11 cellular contexts compared by ENCODE assay signal in the genomic region with DNA sequence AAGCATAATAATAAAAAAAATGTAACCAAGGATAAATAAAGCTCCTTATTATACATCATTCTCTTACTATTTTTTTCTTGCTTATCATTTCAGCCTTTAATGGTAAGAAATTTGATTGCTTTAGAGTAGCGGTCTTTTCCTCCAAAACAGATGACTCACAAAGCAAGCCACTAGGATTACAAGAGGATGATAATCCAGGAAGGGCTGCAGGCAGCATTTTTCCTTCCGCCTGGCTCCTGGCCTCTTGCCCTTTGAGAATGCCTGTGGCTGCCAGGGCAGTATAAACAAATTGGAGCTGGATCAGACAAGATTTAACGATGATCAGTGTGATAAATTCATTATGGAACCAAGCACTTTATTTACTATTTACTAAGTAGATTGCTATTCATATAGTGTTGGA. TPM values are rescaled to one million over a fixed set of nuclear protein-coding genes. Genes with fewer than 3 reads are reported as not detected.
DNase-seq lines count a peak whose midpoint lies in the region; ATAC-seq lines count a peak whose summit lies in the region.
"Had no signal": no experiment of that assay in that cellular context is flagged by ENCODE, and none has a peak within 500 bp of the region (broad histone marks: within the 10 kb centered on the region; RNA-seq: fewer than 3 reads in every experiment).

No MANE protein-coding gene starts in this region.

- no peak for ATAC-seq in GM21786 (IDR thresholded peaks at IDR 0.05; ENCODE audit: unreplicated experiment)

- DNase-seq in DMS53 treated with DMSO at 0.1 percent for 48 hours (lab: John Stamatoyannopoulos, UW; ENCODE audit: unreplicated experiment) = peak; percentile 46
- peak; percentile 38 for DNase-seq in NCI-H460 (ENCODE audit: extremely low read depth, low read depth)
- peak; percentile 45 for DNase-seq in dedifferentiated amniotic fluid mesenchymal stem cell (ENCODE audit: extremely low spot score)
- DNase-seq in mucosa of gallbladder (ENCODE audit: low spot score) = peak; percentile 15
- DNase-seq in activated CD4-positive, alpha-beta T cell treated with anti-CD3 and anti-CD28 coated beads for 4 hours = no peak
- DNase-seq in HK-2 (ENCODE audit: unreplicated experiment) = no peak
- DNase-seq in stimulated activated naive CD4-positive, alpha-beta T cell (lab: John Stamatoyannopoulos, UW) = no peak
- DNase-seq: caudate nucleus, NCI-H524 treated with DMSO at 0.1 percent for 48 hours, T-helper 2 cell had no signal

RNA-seq across cellular contexts. Expression of a gene that starts 9.7 kb away (rescaled TPM):
- 15.4 and 16.7 TPM in 2 replicates for total RNA-seq in NCI-H460 (2014; rRNA removed; shearing (Covaris generic))
- 9.5 and 12.3 TPM in 2 replicates for polyA plus RNA-seq in NCI-H460 (2014; cell fraction: nucleus; rRNA removed)
- total RNA-seq in mucosa of gallbladder = 25.2 TPM

Comparison
In these comparisons a context has a peak if more than half of its experiments do, and no peak if none do; other contexts are left out.
1. DNase-seq: peak in DMS53 treated with DMSO at 0.1 percent for 48 hours (single experiment), NCI-H460 (single experiment), dedifferentiated amniotic fluid mesenchymal stem cell (single experiment) and mucosa of gallbladder (single experiment); none in activated CD4-positive, alpha-beta T cell treated with anti-CD3 and anti-CD28 coated beads for 4 hours (0 of 2), HK-2 (single experiment) and stimulated activated naive CD4-positive, alpha-beta T cell (0 of 6).